In genomic region chr17:77331161-77331864, GRCh38 we compare ENCODE assay signal across 8 cellular contexts.
DNase-seq lines count a peak whose midpoint lies in the region; TF ChIP-seq lines count a peak whose summit lies in the region.

No MANE protein-coding gene starts in this region.

- no peak overlapping the region for H3K23ac ChIP-seq in trophoblast cell (ENCODE audit: low read length)

- H3K79me1 ChIP-seq in trophoblast cell (ENCODE audit: low read length): peaks cover 2% of the 10 kb centered on the region

- H2BK12ac ChIP-seq in trophoblast cell (ENCODE audit: low read length): peak overlapping the region; percentile 39

- H2BK5ac ChIP-seq in trophoblast cell (ENCODE audit: low read depth, low read length, poor library complexity): no peak overlapping the region

- no peak overlapping the region for H3K27ac ChIP-seq in HEK293 (ENCODE audit: extremely low read depth, low read depth, low read length)
- no peak overlapping the region for H3K27ac ChIP-seq in trophoblast cell (ENCODE audit: low read depth, low read length)
- H3K27ac ChIP-seq in tibial nerve: peak overlapping the region; percentile 24 to 96 (median 66)

- H2AFZ ChIP-seq in trophoblast cell (ENCODE audit: insufficient read depth, low read length, poor library complexity): peak overlapping the region; percentile 71

- no peak overlapping the region for H3K4ac ChIP-seq in trophoblast cell (ENCODE audit: low read depth, low read length)

- H3K27me3 ChIP-seq in trophoblast cell (ENCODE audit: insufficient read depth, low read length) (no peaks in the 10 kb centered on the region), tibial nerve (no peaks in the 10 kb centered on the region)

- POLR2A ChIA-PET in HEK293 (lab: Yijun Ruan, JAX): interaction anchor here (0.6 to 1.2 kb wide), 4 partner anchors 8 to 627 kb away, joined by 3 to 4 read pairs (median 3); partner anchors contain the start of gene TNRC6C

- peak overlapping the region; percentile 77 for H4K91ac ChIP-seq in trophoblast cell (ENCODE audit: low read depth, low read length)

- H3K4me1 ChIP-seq in HEK293 (ENCODE audit: control insufficient read depth, insufficient read depth, low read length) (0 out of 2 replicates have a peak, but pooled peaks cover 2% of the 10 kb centered on the region), trophoblast cell (ENCODE audit: control insufficient read depth in 1 of 2, insufficient read depth in 2 of 2, low read length in 2 of 2) (peaks cover 2 to 8% of the 10 kb centered on the region in 2 experiments), tibial nerve (peaks cover 0 to 78% (median 37%) of the 10 kb centered on the region in 4 donors)

- in situ Hi-C loops in SK-MEL-5 (cut with HindIII; ENCODE audit: low pct_unique_long_range_greater_than_20kb, low sequenced_read_pairs): no loop called here

- TF ChIP-seq CTCF in HEK293 (tag by site-specific recombination; IDR thresholded peaks at IDR 0.05) (peak; percentile 98), tibial nerve (IDR thresholded peaks at IDR 0.05) (peak; percentile 92 to 98 (median 93))

- peak in 1 of 2 donors; percentile 76 for TF ChIP-seq EP300 in tibial nerve (IDR thresholded peaks at IDR 0.05)

- H3K9me3 ChIP-seq in HEK293 (ENCODE audit: control insufficient read depth, insufficient read depth, low read depth, low read length) (no peaks in the 10 kb centered on the region), trophoblast cell (ENCODE audit: insufficient read depth, low read depth, low read length) (no peaks in the 10 kb centered on the region), tibial nerve (peaks cover 0 to under 1% (median 0%) of the 10 kb centered on the region in 4 donors)

- CTCF ChIA-PET in HEK293 (lab: Yijun Ruan, JAX): interaction anchor here (0.5 to 6.9 kb wide), 54 partner anchors 9 to 877 kb away, joined by 3 to 94 read pairs (median 4); no protein-coding TSS in a partner anchor

- peak overlapping the region; percentile 62 for H3K4me2 ChIP-seq in trophoblast cell (ENCODE audit: low read length)

- DNase-seq in GM03348 (ENCODE audit: low spot score): peak; percentile 85
- DNase-seq in NAMALWA (ENCODE audit: low spot score): peak; percentile 95
- peak; percentile 95 for DNase-seq in SK-MEL-5 (ENCODE audit: low read depth, low spot score)
- DNase-seq in activated naive CD4-positive, alpha-beta T cell treated with Interleukin-2 at 50 U/mL for 16 hours: peak; percentile 95
- DNase-seq in glomerular visceral epithelial cell (ENCODE audit: extremely low spot score): peak; percentile 91
- DNase-seq in trophoblast cell: peak; percentile 84 to 96
- peak; percentile 91 to 98 for DNase-seq in tibial nerve (ENCODE audit: low spot score in 2 of 2)

- WGBS in trophoblast cell (ENCODE audit: extremely low coverage, insufficient coverage, insufficient read length): no CpG with 5 or more reads among the region's 24 CpGs
- WGBS in tibial nerve, 2 donors: 9 to 10% methylated on average over 24 of the region's 24 CpGs

- H3K36me3 ChIP-seq in HEK293 (ENCODE audit: control insufficient read depth in 2 of 2, insufficient read depth in 1 of 2, low read length in 2 of 2): peaks cover 0 to 3% of the 10 kb centered on the region in 2 experiments; a peak in 1 of 3 replicates
- no peaks in the 10 kb centered on the region for H3K36me3 ChIP-seq in trophoblast cell (ENCODE audit: control insufficient read depth in 1 of 2, insufficient read depth in 2 of 2, low read length in 2 of 2)
- no peaks in the 10 kb centered on the region for H3K36me3 ChIP-seq in tibial nerve

- no peak overlapping the region for H2AK5ac ChIP-seq in trophoblast cell (ENCODE audit: low read length)

- peak overlapping the region; percentile 80 for H4K8ac ChIP-seq in trophoblast cell (ENCODE audit: low read depth, low read length)

- H3K18ac ChIP-seq in trophoblast cell (ENCODE audit: low read length): peak overlapping the region; percentile 90

- H3K4me3 ChIP-seq in HEK293 (ENCODE audit: low read depth, low read length) (peak overlapping the region; percentile 19; the same call in 1 of the 2 replicates), trophoblast cell (ENCODE audit: low read depth, low read length) (no peak overlapping the region), tibial nerve (peak overlapping the region in 1 of 4 donors; percentile 17)

- H4K12ac ChIP-seq in trophoblast cell (ENCODE audit: low read depth, low read length): peak overlapping the region; percentile 55

- H3K9ac ChIP-seq in trophoblast cell (ENCODE audit: low read length): no peak overlapping the region

- peak overlapping the region; percentile 66 for H3K14ac ChIP-seq in trophoblast cell (ENCODE audit: low read length)

- TF ChIP-seq POLR2A in tibial nerve (IDR thresholded peaks at IDR 0.05): peak in 1 of 2 donors; percentile 29

- H3K79me2 ChIP-seq in trophoblast cell (ENCODE audit: control insufficient read depth, insufficient read depth, low read length, poor library complexity): peaks cover 2% of the 10 kb centered on the region

- H2BK120ac ChIP-seq in trophoblast cell (ENCODE audit: insufficient read depth, low read length, poor library complexity): peak overlapping the region; percentile 67

TF ChIP-seq in HEK293, 187 proteins besides CTCF, POLR2A, EP300 and RAD21 (continues in another document):
- TF ChIP-seq ZNF350 (tag by site-specific recombination; IDR thresholded peaks at IDR 0.05) (no peak), ZNF214 (tag by site-specific recombination; IDR thresholded peaks at IDR 0.05; ENCODE audit: borderline replicate concordance) (no peak), ZNF280D (tag by site-specific recombination; IDR thresholded peaks at IDR 0.05) (no peak), ZNF37A (tag by site-specific recombination; IDR thresholded peaks at IDR 0.05) (no peak), ZNF394 (tag by site-specific recombination; IDR thresholded peaks at IDR 0.05; ENCODE audit: borderline replicate concordance) (0 out of 2 replicates have a peak, but pooled peaks have one; percentile 28), ZNF175 (tag by site-specific recombination; IDR thresholded peaks at IDR 0.05) (no peak), TSHZ1 (tag by site-specific recombination; IDR thresholded peaks at IDR 0.05; ENCODE audit: borderline replicate concordance) (no peak), ZNF664 (tag by site-specific recombination; IDR thresholded peaks at IDR 0.05) (no peak), ZNF785 (tag by site-specific recombination; IDR thresholded peaks at IDR 0.05) (no peak), ZNF221 (tag by site-specific recombination; IDR thresholded peaks at IDR 0.05; ENCODE audit: borderline replicate concordance) (no peak), KLF9 (tag by site-specific recombination; IDR thresholded peaks at IDR 0.05; ENCODE audit: low read depth) (no peak), ZNF585B (tag by site-specific recombination; IDR thresholded peaks at IDR 0.05) (no peak), ZNF248 (tag by site-specific recombination; IDR thresholded peaks at IDR 0.05) (no peak)

Comparison
In these comparisons a context has a peak if more than half of its experiments do, and no peak if none do; other contexts are left out.
1. H3K27ac ChIP-seq: peak in tibial nerve (4 of 4); none in HEK293 (single experiment) and trophoblast cell (single experiment).
2. Peak in every context shown above with its lines, with median percentiles within 50 percentile points of each other: DNase-seq.